Comparison of ENCODE assay signal across 9 cellular contexts in genomic region chr1:12063141-12064072, GRCh38. TPM values are rescaled to one million over a fixed set of nuclear protein-coding genes. Genes with fewer than 3 reads are reported as not detected.
A peak's percentile ranks its signal among the peaks of the same experiment; 100 is the strongest.
DNase-seq lines count a peak whose midpoint lies in the region; ATAC-seq, FAIRE-seq and TF ChIP-seq lines count a peak whose summit lies in the region.
"Had no signal": no experiment of that assay in that cellular context is flagged by ENCODE, and none has a peak within 500 bp of the region (broad histone marks: within the 10 kb centered on the region; RNA-seq: fewer than 3 reads in every experiment).

TSS of gene TNFRSF8 (plus strand) at chr1:12063303. CDS start at chr1:12063599, 296 bp downstream.

- intact Hi-C loops in kidney (cut with DNase I), result no loop called here

- H3K9me3 ChIP-seq in AG04450 (ENCODE audit: control insufficient read depth, insufficient read depth, low read length), result peaks cover 12% of the 10 kb centered on the region
- H3K9me3 ChIP-seq in GM23248 (ENCODE audit: low read depth), result no peaks in the 10 kb centered on the region
- H3K9me3 ChIP-seq in keratinocyte (ENCODE audit: control insufficient read depth, low read depth, low read length), result no peaks in the 10 kb centered on the region
- no peaks in the 10 kb centered on the region for H3K9me3 ChIP-seq in kidney (ENCODE audit: control insufficient read depth in 1 of 2, low read length in 2 of 2)

- CTCF ChIA-PET in AG04450 (lab: Charles Lee), result interaction anchor here (1.1 kb wide), 1 partner anchor 16 kb away, joined by 4 read pairs; no protein-coding TSS in a partner anchor

- FAIRE-seq in keratinocyte (lab: Jason Lieb, UNC) (no peak), kidney (lab: Jason Lieb, UNC) (no peak)

- H3K4me3 ChIP-seq in AG04450 (ENCODE audit: low read depth, low read length) (peak within 1 kb of the TSS; percentile 20), GM23248 (peak within 1 kb of the TSS; percentile 39), keratinocyte (ENCODE audit: control insufficient read depth in 2 of 3, extremely low read depth in 1 of 3, insufficient read depth in 2 of 3, low read depth in 1 of 3, low read length in 3 of 3) (peak within 1 kb of the TSS in 2 of 3 experiments; percentile 29 to 38), kidney (ENCODE audit: low read length in 2 of 2) (no peak within 1 kb of the TSS)

- no peak for ATAC-seq in GM18498 (IDR thresholded peaks at IDR 0.05; ENCODE audit: unreplicated experiment)

- no peak for TF ChIP-seq CTCF in AG04450 (IDR thresholded peaks at IDR 0.05; ENCODE audit: low read depth, low read length)
- TF ChIP-seq CTCF in keratinocyte (optimal IDR thresholded peaks at IDR 0.05 in 1 of 3, IDR thresholded peaks at IDR 0.05 in 1 of 3, conservative IDR thresholded peaks at IDR 0.05 in 1 of 3; ENCODE audit: extremely low read depth in 1 of 3, insufficient read depth in 2 of 3, low read length in 3 of 3), result no peak
- no peak for TF ChIP-seq CTCF in kidney (IDR thresholded peaks at IDR 0.05; ENCODE audit: borderline replicate concordance, extremely low read depth, insufficient read depth)

- H3K79me2 ChIP-seq in GM23248 (ENCODE audit: insufficient read depth), result no peaks in the 10 kb centered on the region
- H3K79me2 ChIP-seq in keratinocyte (ENCODE audit: control insufficient read depth, insufficient read depth, low read length), result no peaks in the 10 kb centered on the region

- H3K4me2 ChIP-seq in GM23248 (ENCODE audit: unreplicated experiment) (peak within 1 kb of the TSS; percentile 36), keratinocyte (ENCODE audit: control insufficient read depth, extremely low read depth, insufficient read depth, low read depth, low read length) (peak within 1 kb of the TSS; percentile 48)

- H3K9ac ChIP-seq in GM23248, result no peak within 1 kb of the TSS
- no peak within 1 kb of the TSS for H3K9ac ChIP-seq in keratinocyte (ENCODE audit: control insufficient read depth, extremely low read depth, insufficient read depth, low read length)
- no peak within 1 kb of the TSS for H3K9ac ChIP-seq in kidney (ENCODE audit: low read length in 2 of 2)

- peaks cover 11% of the 10 kb centered on the region for H3F3A ChIP-seq in GM23248 (ENCODE audit: insufficient read depth)

- dilution Hi-C loops in keratinocyte (cut with MboI; ENCODE audit: extremely low pct_ligation_motif_present, low sequenced_read_pairs), result no loop called here

- no peaks in the 10 kb centered on the region for H4K20me1 ChIP-seq in GM23248 (ENCODE audit: insufficient read depth)
- no peaks in the 10 kb centered on the region for H4K20me1 ChIP-seq in keratinocyte (ENCODE audit: control insufficient read depth, extremely low read depth, insufficient read depth, low read length)

- peaks cover 48% of the 10 kb centered on the region for H3K27me3 ChIP-seq in AG04450 (ENCODE audit: control insufficient read depth, insufficient read depth, low read length)
- H3K27me3 ChIP-seq in GM23248 (replicated peaks; ENCODE audit: insufficient read depth), result peaks cover 37% of the 10 kb centered on the region
- H3K27me3 ChIP-seq in keratinocyte (ENCODE audit: control insufficient read depth, extremely low read depth, insufficient read depth, low read length), result peaks cover 51% of the 10 kb centered on the region

- 5 to 7% methylated on average over 68 to 70 of the region's 72 CpGs for WGBS in GM23248 (ENCODE audit: low coverage in 1 of 2, low lambda C conversion rate in 2 of 2, missing lambda C conversion rate in 2 of 2), 2 experiments

- peak within 1 kb of the TSS; percentile 57; the same call in 1 of the 2 replicates for H2AFZ ChIP-seq in GM23248
- peak within 1 kb of the TSS; percentile 49 for H2AFZ ChIP-seq in keratinocyte (ENCODE audit: control insufficient read depth, low read length)

- POLR2A ChIA-PET in AG04450 (lab: Yijun Ruan, JAX), result no interaction called here

- in situ Hi-C loops in GM23248 (cut with MboI), result no loop called here

- H3K36me3 ChIP-seq in GM23248 (ENCODE audit: low read depth), result no peaks in the 10 kb centered on the region
- H3K36me3 ChIP-seq in keratinocyte (ENCODE audit: control insufficient read depth in 2 of 2, extremely low read depth in 1 of 2, insufficient read depth in 2 of 2, low read length in 2 of 2), result no peaks in the 10 kb centered on the region
- H3K36me3 ChIP-seq in kidney (ENCODE audit: control insufficient read depth in 1 of 2, insufficient read depth in 2 of 2, low read length in 2 of 2), result no peaks in the 10 kb centered on the region

- H3K9me2 ChIP-seq in GM23248 (ENCODE audit: insufficient read depth), result no peaks in the 10 kb centered on the region

- H3K27ac ChIP-seq in AG04450 (ENCODE audit: low read depth, low read length), result no peak within 1 kb of the TSS
- no peak within 1 kb of the TSS for H3K27ac ChIP-seq in GM23248
- H3K27ac ChIP-seq in keratinocyte (ENCODE audit: control insufficient read depth, insufficient read depth, low read length), result no peak within 1 kb of the TSS
- H3K27ac ChIP-seq in kidney (ENCODE audit: low read depth in 2 of 2, low read length in 2 of 2), result no peak within 1 kb of the TSS

- H3K4me1 ChIP-seq in GM23248 (ENCODE audit: insufficient read depth) (peaks cover 19% of the 10 kb centered on the region), keratinocyte (ENCODE audit: control insufficient read depth, extremely low read depth, insufficient read depth, low read length) (peaks cover 8% of the 10 kb centered on the region), kidney (ENCODE audit: control insufficient read depth in 1 of 2, insufficient read depth in 1 of 2, low read depth in 1 of 2, low read length in 2 of 2) (no peaks in the 10 kb centered on the region)

- no peaks in the 10 kb centered on the region for H3K9me1 ChIP-seq in keratinocyte (ENCODE audit: control insufficient read depth, extremely low read depth, insufficient read depth, low read length)

- DNase-seq in AG04450 (ENCODE audit: low read depth, low spot score) (no peak), GM23248 (peak; percentile 71), keratinocyte (ENCODE audit: low read depth, low spot score) (no peak), kidney (no peak), NCI-H2227 treated with DMSO at 0.1 percent for 48 hours (lab: John Stamatoyannopoulos, UW) (no peak), SKM-1 (lab: John Stamatoyannopoulos, UW; ENCODE audit: unreplicated experiment) (no peak)
- DNase-seq in activated T-cell treated with anti-CD3 and anti-CD28 coated beads, Interleukin-2, amount 50 U/mL, for 48 hours, result peak; percentile 78 to 81

RNA-seq across cellular contexts. Expression of gene TNFRSF8, which starts in this region (rescaled TPM):
- 0.22 and 0.27 TPM in 2 replicates for polyA plus RNA-seq in AG04450 (2011; rRNA removed)
- polyA minus RNA-seq in AG04450 (2011; rRNA and poly(A)+ RNA removed), result 0.04 and 0.51 TPM in 2 replicates
- not detected in 2 replicates for total RNA-seq in GM23248 (2014; rRNA removed; shearing (Covaris generic))
- 0.14 and 0.23 TPM in 2 replicates for polyA plus RNA-seq in GM23248 (2016; fragmentation: Nextera tagmentation; extraction: Ambion mirVana)
- polyA plus RNA-seq in keratinocyte, result 0.02 to 0.09 TPM (median 0.03 TPM) in 3 replicates
- not detected for polyA plus RNA-seq in keratinocyte (2011; ENCODE audit: low read depth)
- polyA plus RNA-seq in keratinocyte (2011; cell fraction: cytosol; rRNA removed), result 0.01 and 0.04 TPM in 2 replicates
- polyA plus RNA-seq in keratinocyte (2011; cell fraction: nucleus; rRNA removed), result 0.09 TPM in 2 replicates
- not detected in 2 replicates for polyA plus RNA-seq in keratinocyte (2012; ENCODE audit: low replicate concordance)
- polyA minus RNA-seq in keratinocyte, result 0.20 TPM in 1 of 3 replicates, not detected in the others
- not detected for polyA minus RNA-seq in keratinocyte (2011; cell fraction: cytosol; rRNA and poly(A)+ RNA removed)
- polyA minus RNA-seq in keratinocyte (2011; cell fraction: nucleus; rRNA and poly(A)+ RNA removed), result not detected in 2 replicates
- 0.94 TPM for total RNA-seq in kidney
- polyA plus RNA-seq in kidney (ENCODE audit: insufficient read depth, low read depth, low replicate concordance), result 0.97 TPM
- total RNA-seq: SK-MEL-5 had no signal

Comparison
In these comparisons a context has a peak if more than half of its experiments do, and no peak if none do; other contexts are left out.
1. Peak in DNase-seq, H3K4me3 ChIP-seq and H3K4me2 ChIP-seq in GM23248; RNA of the gene not detected or under 1 TPM.
2. DNase-seq: peak in activated T-cell treated with anti-CD3 and anti-CD28 coated beads, Interleukin-2, amount 50 U/mL, for 48 hours (2 of 2); none in AG04450 (single experiment), keratinocyte (single experiment), kidney (single experiment), NCI-H2227 treated with DMSO at 0.1 percent for 48 hours (single experiment) and SKM-1 (single experiment).
3. H3K4me3 ChIP-seq: peak in AG04450 (single experiment) and keratinocyte (2 of 3); none in kidney (0 of 2).